ENCODE assay signal across 11 cellular contexts in the genomic region with DNA sequence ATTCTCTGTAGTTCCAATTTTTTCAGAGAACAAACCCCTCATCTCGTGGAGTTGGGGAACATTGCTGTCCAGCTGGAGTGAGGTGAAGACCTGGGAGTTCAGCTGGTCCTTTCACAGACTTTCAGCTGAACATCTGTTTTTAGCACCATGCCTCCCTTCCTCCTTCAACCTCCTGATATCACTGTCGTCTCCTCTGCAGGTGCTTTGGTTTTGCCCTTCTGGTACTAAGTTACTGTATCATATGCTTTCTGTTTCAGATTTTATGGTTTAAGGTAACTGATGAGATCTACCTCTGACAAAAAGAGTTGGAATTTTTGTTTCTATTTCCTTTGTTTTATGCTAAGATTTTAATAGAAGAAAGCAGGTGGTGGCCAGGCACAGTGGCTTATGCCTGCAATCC.
DNase-seq lines count a peak whose midpoint lies in the region; ATAC-seq and TF ChIP-seq lines count a peak whose summit lies in the region.
"Had no signal": no experiment of that assay in that cellular context is flagged by ENCODE, and none has a peak within 500 bp of the region (broad histone marks: within the 10 kb centered on the region; RNA-seq: fewer than 3 reads in every experiment).

No MANE protein-coding gene starts in this region.

- H3K36me3 ChIP-seq in body of pancreas (replicated peaks in 1 of 2; ENCODE audit: insufficient read depth in 1 of 2, low read depth in 2 of 2), result no peaks in the 10 kb centered on the region
- H3K36me3 ChIP-seq: thoracic aorta had no signal

- peak overlapping the region; percentile 29 to 75 for H3K4me3 Mint-ChIP-seq in activated T-cell treated with anti-CD3 and anti-CD28 coated beads, Interleukin-2, amount 50 U/mL, for 72 hours
- H3K4me3 Mint-ChIP-seq: memory B cell had no signal

- no peak overlapping the region for H3K4me3 ChIP-seq in Jurkat, Clone E6-1 (ENCODE audit: low read length)
- H3K4me3 ChIP-seq in body of pancreas, result no peak overlapping the region
- H3K4me3 ChIP-seq: thoracic aorta had no signal

- TF ChIP-seq POLR2A in body of pancreas (IDR thresholded peaks at IDR 0.05), result no peak

- peaks cover 13% of the 10 kb centered on the region for H3K4me1 Mint-ChIP-seq in activated T-cell treated with anti-CD3 and anti-CD28 coated beads, Interleukin-2, amount 50 U/mL, for 72 hours (ENCODE audit: low read depth)
- H3K4me1 Mint-ChIP-seq: memory B cell had no signal

- no peak for TF ChIP-seq CTCF in body of pancreas (IDR thresholded peaks at IDR 0.05)

- no peaks in the 10 kb centered on the region for H3K27me3 Mint-ChIP-seq in activated T-cell treated with anti-CD3 and anti-CD28 coated beads, Interleukin-2, amount 50 U/mL, for 72 hours (ENCODE audit: low read depth)
- H3K27me3 Mint-ChIP-seq: memory B cell had no signal

- H3K4me1 ChIP-seq in body of pancreas, result no peaks in the 10 kb centered on the region

- intact Hi-C loops in sciatic nerve (cut with DNase I) (no loop called here), body of pancreas (cut with DNase I) (no loop called here)

- no peak overlapping the region for H3K27ac ChIP-seq in body of pancreas
- H3K27ac ChIP-seq: thoracic aorta had no signal

- WGBS in body of pancreas, 2 donors, result 60 to 71% methylated on average over 2 of the region's 2 CpGs

- peaks cover 7 to 9% of the 10 kb centered on the region in 2 donors for H3K36me3 Mint-ChIP-seq in activated T-cell treated with anti-CD3 and anti-CD28 coated beads, Interleukin-2, amount 50 U/mL, for 72 hours (ENCODE audit: insufficient read depth in 2 of 2)

- ATAC-seq in activated T-cell treated with anti-CD3 and anti-CD28 coated beads, Interleukin-2, amount 50 U/mL, for 72 hours (replicated peaks in 1 of 2), result no peak
- ATAC-seq in GM21717 (IDR thresholded peaks at IDR 0.05; ENCODE audit: unreplicated experiment) (peak; percentile 64), sciatic nerve (peak; percentile 34), body of pancreas (no peak)

- no peak overlapping the region for H3K27ac Mint-ChIP-seq in activated T-cell treated with anti-CD3 and anti-CD28 coated beads, Interleukin-2, amount 50 U/mL, for 72 hours
- H3K27ac Mint-ChIP-seq: memory B cell had no signal

- no peaks in the 10 kb centered on the region for H3K27me3 ChIP-seq in body of pancreas

- DNase-seq in activated T-cell treated with anti-CD3 and anti-CD28 coated beads, Interleukin-2, amount 50 U/mL, for 72 hours, result no peak
- DNase-seq in activated T-cell treated with anti-CD3 and anti-CD28 coated beads, Interleukin-2, amount 50 U/mL, for 1 hour, result no peak
- peak; percentile 46 for DNase-seq in Jurkat, Clone E6-1 (ENCODE audit: low read depth, low spot score)
- DNase-seq in sciatic nerve (ENCODE audit: low spot score) (no peak), NCI-H1694 (lab: John Stamatoyannopoulos, UW) (no peak), body of pancreas (no peak), DMS53 treated with DMSO at 0.1 percent for 48 hours (lab: John Stamatoyannopoulos, UW; ENCODE audit: unreplicated experiment) (no peak)
- DNase-seq: stimulated activated CD4-positive, alpha-beta T cell treated with anti-CD3 and anti-CD28 coated beads, Interleukin-4, amount 100 ng/mL, for 4 hours had no signal

- peaks cover 5 to 6% of the 10 kb centered on the region in 2 donors for H3K9me3 Mint-ChIP-seq in activated T-cell treated with anti-CD3 and anti-CD28 coated beads, Interleukin-2, amount 50 U/mL, for 72 hours

- peaks cover 0 to 6% (median 0%) of the 10 kb centered on the region in 3 donors for H3K9me3 ChIP-seq in body of pancreas
- H3K9me3 ChIP-seq: thoracic aorta had no signal

Comparison
In these comparisons a context has a peak if more than half of its experiments do, and no peak if none do; other contexts are left out.
1. ATAC-seq: peak in GM21717 (single experiment) and sciatic nerve (single experiment); none in activated T-cell treated with anti-CD3 and anti-CD28 coated beads, Interleukin-2, amount 50 U/mL, for 72 hours (0 of 2) and body of pancreas (single experiment).